ENCODE assay signal across 8 cellular contexts in genomic region chr17:80866050-80866793, GRCh38.
A peak's percentile ranks its signal among the peaks of the same experiment; 100 is the strongest.
DNase-seq lines count a peak whose midpoint lies in the region; ATAC-seq, FAIRE-seq and TF ChIP-seq lines count a peak whose summit lies in the region.

No MANE protein-coding gene starts in this region.

- H3K36me3 ChIP-seq in OCI-LY3 (replicated peaks; ENCODE audit: low read depth, low read length) (peaks cover 17% of the 10 kb centered on the region), esophagus squamous epithelium (peaks cover 0 to 7% (median 0%) of the 10 kb centered on the region in 3 donors), suprapubic skin (no peaks in the 10 kb centered on the region)

- H4K20me1 ChIP-seq in OCI-LY3 (ENCODE audit: insufficient read depth, low read length), result peaks cover 15% of the 10 kb centered on the region; the same call in 1 of the 2 replicates

- POLR2A ChIA-PET in CD4-positive, alpha-beta T cell (lab: Charles Lee), result interaction anchor here (0.6 to 1.1 kb wide), 3 partner anchors 10 to 75 kb away, joined by 3 to 5 read pairs (median 5); no protein-coding TSS in a partner anchor

- H3K4me3 Mint-ChIP-seq in CD4-positive, alpha-beta T cell, result no peak overlapping the region
- H3K4me3 Mint-ChIP-seq in nephron progenitor cell, result no peak overlapping the region

- H2AFZ ChIP-seq in OCI-LY3 (ENCODE audit: low read depth, low read length), result no peak overlapping the region

- no peak for TF ChIP-seq EP300 in suprapubic skin (IDR thresholded peaks at IDR 0.05)

- H3K27me3 ChIP-seq in CD4-positive, alpha-beta T cell (ENCODE audit: control insufficient read depth, insufficient read depth, low read length), result no peaks in the 10 kb centered on the region
- H3K27me3 ChIP-seq in OCI-LY3 (ENCODE audit: low read depth, low read length), result peaks cover 6% of the 10 kb centered on the region; the same call in 1 of the 2 replicates
- H3K27me3 ChIP-seq in esophagus squamous epithelium, result no peaks in the 10 kb centered on the region
- H3K27me3 ChIP-seq in suprapubic skin, result no peaks in the 10 kb centered on the region

- CTCF ChIA-PET in CD4-positive, alpha-beta T cell (lab: Charles Lee), result interaction anchor here (0.6 to 1.8 kb wide), 8 partner anchors 9 to 439 kb away, joined by 3 to 14 read pairs (median 4); no protein-coding TSS in a partner anchor

- FAIRE-seq in HTR-8/SVneo (lab: Jason Lieb, UNC), result no peak

- peak; percentile 73 for TF ChIP-seq CTCF in CD4-positive, alpha-beta T cell (IDR thresholded peaks at IDR 0.05)
- TF ChIP-seq CTCF in OCI-LY3 (IDR thresholded peaks at IDR 0.05; ENCODE audit: low read depth, low read length), result peak; percentile 62
- TF ChIP-seq CTCF in esophagus squamous epithelium (IDR thresholded peaks at IDR 0.05), result peak; percentile 31 to 74 (median 67)
- TF ChIP-seq CTCF in nephron progenitor cell (IDR thresholded peaks at IDR 0.05), result peak; percentile 71
- TF ChIP-seq CTCF in suprapubic skin (IDR thresholded peaks at IDR 0.05), result peak; percentile 71 to 77

- H3K4me3 ChIP-seq in OCI-LY3 (ENCODE audit: low read length) (no peak overlapping the region), esophagus squamous epithelium (no peak overlapping the region), suprapubic skin (no peak overlapping the region)

- peaks cover 34% of the 10 kb centered on the region for H3K36me3 Mint-ChIP-seq in CD4-positive, alpha-beta T cell (ENCODE audit: low read depth)
- peaks cover 52% of the 10 kb centered on the region for H3K36me3 Mint-ChIP-seq in nephron progenitor cell (ENCODE audit: low read depth)

- peak overlapping the region; percentile 51 for H3K27ac Mint-ChIP-seq in CD4-positive, alpha-beta T cell
- no peak overlapping the region for H3K27ac Mint-ChIP-seq in nephron progenitor cell

- TF ChIP-seq POLR2A in esophagus squamous epithelium (IDR thresholded peaks at IDR 0.05), result no peak
- no peak for TF ChIP-seq POLR2A in suprapubic skin (IDR thresholded peaks at IDR 0.05)

- H3K27me3 Mint-ChIP-seq in CD4-positive, alpha-beta T cell, result no peaks in the 10 kb centered on the region
- H3K27me3 Mint-ChIP-seq in nephron progenitor cell (ENCODE audit: low read depth, poor library complexity), result peaks cover 4% of the 10 kb centered on the region

- intact Hi-C loops in CD4-positive, alpha-beta T cell (cut with DNase I, micrococcal nuclease), result loop anchor here (1.0 to 5.0 kb wide), 3 partner anchors 33 to 106 kb away; no protein-coding TSS in a partner anchor
- intact Hi-C loops in esophagus squamous epithelium (cut with DNase I), result loop anchor here (10.0 kb wide), 1 partner anchor 119 kb away; no protein-coding TSS in a partner anchor

- no peaks in the 10 kb centered on the region for H3K9me3 ChIP-seq in CD4-positive, alpha-beta T cell (ENCODE audit: control insufficient read depth, low read length)
- no peaks in the 10 kb centered on the region for H3K9me3 ChIP-seq in OCI-LY3 (ENCODE audit: insufficient read depth, low read length)
- H3K9me3 ChIP-seq in esophagus squamous epithelium, result no peaks in the 10 kb centered on the region
- no peaks in the 10 kb centered on the region for H3K9me3 ChIP-seq in suprapubic skin

- peaks cover 66% of the 10 kb centered on the region for H3K4me1 Mint-ChIP-seq in CD4-positive, alpha-beta T cell (ENCODE audit: low read depth)
- peaks cover 5% of the 10 kb centered on the region for H3K4me1 Mint-ChIP-seq in nephron progenitor cell

- no peak overlapping the region for H3K4me2 ChIP-seq in OCI-LY3 (ENCODE audit: low read length)

- H3K79me2 ChIP-seq in OCI-LY3 (ENCODE audit: low read length), result no peaks in the 10 kb centered on the region

- H3K27ac ChIP-seq in CD4-positive, alpha-beta T cell (ENCODE audit: low read depth, low read length), result no peak overlapping the region
- H3K27ac ChIP-seq in OCI-LY3 (ENCODE audit: low read length) (no peak overlapping the region), esophagus squamous epithelium (no peak overlapping the region), suprapubic skin (no peak overlapping the region)

- 14 to 15% methylated on average over 8 of the region's 8 CpGs for WGBS in esophagus squamous epithelium, 2 donors
- WGBS in suprapubic skin, result 15% methylated on average over 8 of the region's 8 CpGs

- ATAC-seq in CD4-positive, alpha-beta T cell (ENCODE audit: poor library complexity), result peak; percentile 64
- ATAC-seq in GM21529 (IDR thresholded peaks at IDR 0.05; ENCODE audit: unreplicated experiment), result no peak

- H3K9ac ChIP-seq in OCI-LY3 (ENCODE audit: low read length), result no peak overlapping the region

- H3K9me3 Mint-ChIP-seq in CD4-positive, alpha-beta T cell, result no peaks in the 10 kb centered on the region
- H3K9me3 Mint-ChIP-seq in nephron progenitor cell, result peaks cover 20% of the 10 kb centered on the region

- DNase-seq in CD4-positive, alpha-beta T cell, result peak; percentile 36 to 74 (median 56)
- DNase-seq in HTR-8/SVneo (ENCODE audit: insufficient read length, low spot score) (peak; percentile 61), activated T-cell treated with anti-CD3 and anti-CD28 coated beads for 48 hours (ENCODE audit: low read depth) (peak; percentile 69), esophagus squamous epithelium (lab: John Stamatoyannopoulos, UW) (no peak), nephron progenitor cell (peak; percentile 76), suprapubic skin (ENCODE audit: low spot score in 2 of 2) (no peak)

- H3K4me1 ChIP-seq in OCI-LY3 (ENCODE audit: low read length) (peaks cover 11% of the 10 kb centered on the region), esophagus squamous epithelium (peaks cover 0 to 17% (median 0%) of the 10 kb centered on the region in 3 donors), suprapubic skin (no peaks in the 10 kb centered on the region)

Comparison
In these comparisons a context has a peak if more than half of its experiments do, and no peak if none do; other contexts are left out.
1. DNase-seq: peak in CD4-positive, alpha-beta T cell (10 of 10), HTR-8/SVneo (single experiment), activated T-cell treated with anti-CD3 and anti-CD28 coated beads for 48 hours (single experiment) and nephron progenitor cell (single experiment); none in esophagus squamous epithelium (single experiment) and suprapubic skin (0 of 2).
2. Peak in every context shown above with its lines, with median percentiles within 50 percentile points of each other: CTCF ChIP-seq.